8 cellular contexts compared by ENCODE assay signal in the genomic region with DNA sequence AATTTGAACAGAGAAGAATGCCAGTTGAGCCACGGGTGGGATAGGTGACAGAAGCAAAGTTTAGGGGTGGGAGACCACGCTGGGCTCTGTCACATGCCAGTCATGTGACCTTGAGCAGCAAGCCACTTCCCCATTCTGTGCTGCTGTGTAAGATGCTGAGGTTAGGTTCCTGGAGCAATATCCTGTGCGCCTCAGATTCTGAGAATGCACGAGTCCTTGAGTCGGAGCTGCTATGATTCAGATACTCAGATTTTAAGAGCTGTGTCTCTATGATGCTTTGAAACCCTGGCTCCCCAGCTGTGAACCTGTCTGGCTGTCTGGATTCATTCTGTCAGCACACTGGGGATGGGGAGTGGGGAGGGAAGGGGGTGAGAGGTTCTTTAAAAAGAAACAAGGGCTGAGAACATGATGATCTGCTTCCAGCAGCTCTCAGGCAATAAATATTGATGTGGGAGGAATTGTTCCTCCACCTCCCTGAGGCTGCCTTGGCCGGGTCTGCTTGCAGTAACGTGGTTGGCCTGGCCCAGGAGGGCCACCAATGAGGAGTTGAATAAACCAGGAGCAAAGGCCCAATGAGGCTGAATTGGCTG. TPM values are rescaled to one million over a fixed set of nuclear protein-coding genes. Genes with fewer than 3 reads are reported as not detected.
DNase-seq lines count a peak whose midpoint lies in the region; ATAC-seq, FAIRE-seq and TF ChIP-seq lines count a peak whose summit lies in the region.

No MANE protein-coding gene starts in this region.

- no peak overlapping the region for H3K4me3 ChIP-seq in astrocyte (ENCODE audit: insufficient read depth, low read depth, low read length)

- H3K27ac Mint-ChIP-seq in astrocyte (ENCODE audit: unreplicated experiment), result peak overlapping the region; percentile 29
- H3K27ac Mint-ChIP-seq in memory B cell, result no peak overlapping the region
- no peak overlapping the region for H3K27ac Mint-ChIP-seq in activated T-helper 2 cell treated with anti-CD3 and anti-CD28 coated beads, Interferon-gamma antibody, Interleukin-2, Interleukin-4, amounts not matched to agents 10 μg/mL and 5 μg/mL and 100 μg/mL, durations not matched to agents 14 hours and 24 hours and 36 hours

- FAIRE-seq in astrocyte (lab: Jason Lieb, UNC), result no peak

- no peak overlapping the region for H3K27ac ChIP-seq in astrocyte (ENCODE audit: low read depth, low read length)

- H3K4me2 ChIP-seq in astrocyte (ENCODE audit: low read length), result no peak overlapping the region

- H3K9me3 ChIP-seq in astrocyte (ENCODE audit: insufficient read depth, low read depth, low read length), result no peaks in the 10 kb centered on the region

- peaks cover 12% of the 10 kb centered on the region for H3K4me1 Mint-ChIP-seq in astrocyte (ENCODE audit: low read depth, unreplicated experiment)
- peaks cover 6% of the 10 kb centered on the region for H3K4me1 Mint-ChIP-seq in memory B cell
- H3K4me1 Mint-ChIP-seq in activated T-helper 2 cell treated with anti-CD3 and anti-CD28 coated beads, Interferon-gamma antibody, Interleukin-2, Interleukin-4, amounts not matched to agents 10 μg/mL and 5 μg/mL and 100 μg/mL, durations not matched to agents 14 hours and 24 hours and 36 hours (ENCODE audit: low read depth), result peaks cover 12% of the 10 kb centered on the region

- no peaks in the 10 kb centered on the region for H4K20me1 ChIP-seq in astrocyte (ENCODE audit: insufficient read depth, low read length)

- no peaks in the 10 kb centered on the region for H3K36me3 ChIP-seq in astrocyte (ENCODE audit: insufficient read depth, low read length)

- H3K9ac ChIP-seq in astrocyte (ENCODE audit: low read length), result no peak overlapping the region

- POLR2A ChIA-PET in GM10248 (lab: Yijun Ruan, JAX), result no interaction called here

- intact Hi-C loops in activated T-helper 2 cell treated with anti-CD3 and anti-CD28 coated beads, Interferon-gamma antibody, Interleukin-2, Interleukin-4, amounts not matched to agents 10 μg/mL and 5 μg/mL and 100 μg/mL, durations not matched to agents 14 hours and 24 hours and 36 hours (cut with micrococcal nuclease), result no loop called here

- H3K36me3 Mint-ChIP-seq in astrocyte (ENCODE audit: low read depth, unreplicated experiment) (peaks cover 2% of the 10 kb centered on the region), memory B cell (no peaks in the 10 kb centered on the region)
- H3K36me3 Mint-ChIP-seq in activated T-helper 2 cell treated with anti-CD3 and anti-CD28 coated beads, Interferon-gamma antibody, Interleukin-2, Interleukin-4, amounts not matched to agents 10 μg/mL and 5 μg/mL and 100 μg/mL, durations not matched to agents 14 hours and 24 hours and 36 hours (ENCODE audit: low read depth), result no peaks in the 10 kb centered on the region

- H3K79me2 ChIP-seq in astrocyte (ENCODE audit: insufficient read depth, low read length), result no peaks in the 10 kb centered on the region

- no peak overlapping the region for H2AFZ ChIP-seq in astrocyte (ENCODE audit: low read depth, low read length)

- no peaks in the 10 kb centered on the region for H3K4me1 ChIP-seq in astrocyte (ENCODE audit: insufficient read depth, low read length)

- no peaks in the 10 kb centered on the region for H3K9me3 Mint-ChIP-seq in astrocyte (ENCODE audit: unreplicated experiment)
- H3K9me3 Mint-ChIP-seq in memory B cell, result no peaks in the 10 kb centered on the region
- no peaks in the 10 kb centered on the region for H3K9me3 Mint-ChIP-seq in activated T-helper 2 cell treated with anti-CD3 and anti-CD28 coated beads, Interferon-gamma antibody, Interleukin-2, Interleukin-4, amounts not matched to agents 10 μg/mL and 5 μg/mL and 100 μg/mL, durations not matched to agents 14 hours and 24 hours and 36 hours

- ATAC-seq in memory B cell (ENCODE audit: low read depth) (peak; percentile 77), GM18498 (IDR thresholded peaks at IDR 0.05; ENCODE audit: unreplicated experiment) (no peak), GM18870 (IDR thresholded peaks at IDR 0.05; ENCODE audit: unreplicated experiment) (no peak)

- H3K4me3 Mint-ChIP-seq in astrocyte (ENCODE audit: unreplicated experiment) (no peak overlapping the region), memory B cell (no peak overlapping the region)
- no peak overlapping the region for H3K4me3 Mint-ChIP-seq in activated T-helper 2 cell treated with anti-CD3 and anti-CD28 coated beads, Interferon-gamma antibody, Interleukin-2, Interleukin-4, amounts not matched to agents 10 μg/mL and 5 μg/mL and 100 μg/mL, durations not matched to agents 14 hours and 24 hours and 36 hours (ENCODE audit: low read depth)

- CTCF ChIA-PET in GM10248 (lab: Yijun Ruan, JAX), result interaction anchor here (0.8 to 1.8 kb wide), 4 partner anchors 10 to 245 kb away, joined by 3 to 5 read pairs (median 3); no protein-coding TSS in a partner anchor

- DNase-seq in AG08395 (ENCODE audit: low spot score) (peak; percentile 25), HT1080 (ENCODE audit: low read depth) (peak; percentile 52), astrocyte (ENCODE audit: low read depth) (peak; percentile 13), memory B cell (ENCODE audit: low spot score in 2 of 2) (no peak), GM10248 (ENCODE audit: extremely low spot score) (no peak)
- no peak for DNase-seq in activated T-helper 2 cell treated with anti-CD3 and anti-CD28 coated beads, Interferon-gamma antibody, Interleukin-2, Interleukin-4, amounts not matched to agents 10 μg/mL and 5 μg/mL and 100 μg/mL, durations not matched to agents 14 hours and 24 hours and 36 hours (ENCODE audit: low spot score)

- TF ChIP-seq CTCF in astrocyte (IDR thresholded peaks at IDR 0.05; ENCODE audit: insufficient read depth, low read depth, low read length) (no peak), GM10248 (IDR thresholded peaks at IDR 0.05; ENCODE audit: control extremely low read depth, extremely low read depth, low read depth, missing control alignments) (no peak)

- peaks cover 21% of the 10 kb centered on the region for H3K27me3 Mint-ChIP-seq in astrocyte (ENCODE audit: low read depth, unreplicated experiment)
- H3K27me3 Mint-ChIP-seq in memory B cell, result peaks cover 2% of the 10 kb centered on the region
- H3K27me3 Mint-ChIP-seq in activated T-helper 2 cell treated with anti-CD3 and anti-CD28 coated beads, Interferon-gamma antibody, Interleukin-2, Interleukin-4, amounts not matched to agents 10 μg/mL and 5 μg/mL and 100 μg/mL, durations not matched to agents 14 hours and 24 hours and 36 hours (ENCODE audit: low read depth), result peaks cover 1% of the 10 kb centered on the region

- H3K27me3 ChIP-seq in astrocyte (ENCODE audit: insufficient read depth, low read length), result peaks cover 5% of the 10 kb centered on the region

RNA-seq across cellular contexts. Expression of gene SLCO2B1, which starts 24.0 kb away (rescaled TPM):
- not detected in 2 replicates for total RNA-seq in HT1080 (2014; rRNA removed; shearing (Covaris generic))
- polyA plus RNA-seq in HT1080 (2015; cell fraction: cytosol; rRNA removed), result not detected in 2 replicates
- polyA plus RNA-seq in HT1080 (2015; cell fraction: nucleus; rRNA removed), result not detected in 2 replicates
- 2.6 and 5.0 TPM in 2 replicates for total RNA-seq in astrocyte
- total RNA-seq in activated T-helper 2 cell treated with anti-CD3 and anti-CD28 coated beads, Interferon-gamma antibody, Interleukin-2, Interleukin-4, amounts not matched to agents 10 μg/mL and 5 μg/mL and 100 μg/mL, durations not matched to agents 14 hours and 24 hours and 36 hours, result not detected in 2 replicates

Comparison
In these comparisons a context has a peak if more than half of its experiments do, and no peak if none do; other contexts are left out.
1. DNase-seq: peak in AG08395 (single experiment), HT1080 (single experiment) and astrocyte (single experiment); none in memory B cell (0 of 2), GM10248 (single experiment) and activated T-helper 2 cell treated with anti-CD3 and anti-CD28 coated beads, Interferon-gamma antibody, Interleukin-2, Interleukin-4, amounts not matched to agents 10 μg/mL and 5 μg/mL and 100 μg/mL, durations not matched to agents 14 hours and 24 hours and 36 hours (single experiment).